27 cellular contexts compared by ENCODE assay signal in genomic region chr2:139241256-139241655, GRCh38.
"Had no signal": no experiment of that assay in that cellular context is flagged by ENCODE, and none has a peak within 500 bp of the region (broad histone marks: within the 10 kb centered on the region; RNA-seq: fewer than 3 reads in every experiment).

No MANE protein-coding gene starts in this region.

- H3K4me1 ChIP-seq: colonic mucosa, esophagus squamous epithelium, gastrocnemius medialis, heart right ventricle, left lung, lower lobe of right lung had no signal

- H3K27me3 Mint-ChIP-seq: dendritic cell treated with granulocyte-macrophage colony-stimulating factor and Interleukin-4, amounts not matched to agents 40 ng/mL and 50 ng/mL, for 4 days; effector memory CD8-positive, alpha-beta T cell had no signal

- H3K27ac ChIP-seq: colonic mucosa, epithelial cell of prostate, esophagus squamous epithelium, gastrocnemius medialis, heart right ventricle, left lung, lower lobe of right lung had no signal

- H3K27me3 ChIP-seq: colonic mucosa, esophagus squamous epithelium, gastrocnemius medialis, heart right ventricle, left lung had no signal

- H3K4me3 ChIP-seq: colonic mucosa, esophagus squamous epithelium, gastrocnemius medialis, heart right ventricle, left lung, lower lobe of right lung, mucosa of descending colon had no signal

- H3K9me3 Mint-ChIP-seq: endodermal cell had no signal

- H3K27ac Mint-ChIP-seq: dendritic cell treated with granulocyte-macrophage colony-stimulating factor and Interleukin-4, amounts not matched to agents 40 ng/mL and 50 ng/mL, for 4 days; effector memory CD8-positive, alpha-beta T cell; endodermal cell; mesothelial cell of epicardium had no signal

- H3K4me3 Mint-ChIP-seq: dendritic cell treated with granulocyte-macrophage colony-stimulating factor and Interleukin-4, amounts not matched to agents 40 ng/mL and 50 ng/mL, for 4 days; effector memory CD8-positive, alpha-beta T cell; endodermal cell; mesothelial cell of epicardium had no signal

- FAIRE-seq: endometrium, islet of Langerhans, keratinocyte had no signal

- H3K36me3 Mint-ChIP-seq: mesothelial cell of epicardium had no signal

- ATAC-seq: effector memory CD8-positive, alpha-beta T cell; esophagus mucosa; gastrocnemius medialis; heart right ventricle; left colon; left lung; left ventricle myocardium superior; lower lobe of right lung; mucosa of descending colon had no signal

- H3K36me3 ChIP-seq: colonic mucosa, esophagus squamous epithelium, gastrocnemius medialis, heart right ventricle, left lung, lower lobe of right lung had no signal

- H3K9me3 ChIP-seq: colonic mucosa, esophagus squamous epithelium, gastrocnemius medialis, left lung, lower lobe of right lung, mucosa of descending colon had no signal

- DNase-seq: colonic mucosa; cortex of kidney; effector CD8-positive, alpha-beta T cell; effector memory CD8-positive, alpha-beta T cell; endodermal cell; erythroblast; esophagus squamous epithelium; foreskin fibroblast; foreskin melanocyte; gastrocnemius medialis; glutamatergic neuron; head of caudate nucleus; heart right ventricle; hippocampal formation; left colon; left lung; left ventricle myocardium superior; lower lobe of right lung; mesenchymal stem cell; mucosa of descending colon had no signal
